In genomic region chr19:32650671-32651070, GRCh38 we compare ENCODE assay signal across 20 cellular contexts.
"Had no signal": no experiment of that assay in that cellular context is flagged by ENCODE, and none has a peak within 500 bp of the region (broad histone marks: within the 10 kb centered on the region; RNA-seq: fewer than 3 reads in every experiment).

No MANE protein-coding gene starts in this region.

- H3K9me3 Mint-ChIP-seq: IgD-negative memory B cell had no signal

- H3K9me3 ChIP-seq: SJCRH30 had no signal

- H3K4me1 ChIP-seq: SJCRH30 had no signal

- H3K27me3 Mint-ChIP-seq: IgD-negative memory B cell had no signal

- H3K4me3 ChIP-seq: K562, SJCRH30 had no signal

- H3K27ac ChIP-seq: SJCRH30 had no signal

- DNase-seq: NCI-H1092, NCI-H1105 treated with DMSO at 0.1 percent for 48 hours, NCI-H1417 treated with DMSO at 0.1 percent for 48 hours, NCI-H146, NCI-H1694 treated with DMSO at 0.1 percent for 48 hours, NCI-H1930, NCI-H2081, NCI-H2171, NCI-H226, NCI-H446, NCI-H510A, NCI-H524 treated with DMSO at 0.1 percent for 48 hours, NCI-H69, NCI-H774, RPMI8226, SHP77 treated with DMSO at 0.1 percent for 48 hours, SJCRH30 had no signal

- H3K27me3 ChIP-seq: SJCRH30 had no signal

- H3K27ac Mint-ChIP-seq: IgD-negative memory B cell had no signal

- ATAC-seq: K562, SK-N-SH treated with all-trans-retinoic acid at 6 μM for 48 hours had no signal

- H3K4me3 Mint-ChIP-seq: IgD-negative memory B cell had no signal
